Comparison of ENCODE assay signal across 35 cellular contexts in the genomic region with DNA sequence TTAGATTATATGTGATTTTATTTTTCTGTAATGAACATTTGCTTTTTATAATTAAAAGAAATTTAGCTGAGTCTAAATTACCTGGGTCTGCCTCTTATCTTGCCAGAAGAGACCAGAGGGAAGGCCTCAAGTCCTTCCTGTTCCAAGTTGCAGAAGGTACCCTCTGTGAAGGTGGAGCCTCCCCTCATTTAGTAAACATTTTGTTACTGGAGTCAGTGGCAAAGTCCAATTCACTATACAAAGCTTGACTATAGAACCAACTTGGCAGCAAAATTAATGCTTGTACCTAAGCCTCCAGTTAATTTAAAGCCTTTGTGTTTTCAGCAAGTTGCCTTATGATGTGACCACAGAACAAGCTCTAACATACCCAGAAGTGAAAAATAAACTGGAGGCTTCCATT. TPM values are rescaled to one million over a fixed set of nuclear protein-coding genes. Genes with fewer than 3 reads are reported as not detected.
"Had no signal": no experiment of that assay in that cellular context is flagged by ENCODE, and none has a peak within 500 bp of the region (broad histone marks: within the 10 kb centered on the region; RNA-seq: fewer than 3 reads in every experiment).

No MANE protein-coding gene starts in this region.

- DNase-seq: activated CD4-positive, alpha-beta memory T cell treated with anti-CD3 and anti-CD28 coated beads for 36 hours; activated CD4-positive, alpha-beta T cell treated with anti-CD3 and anti-CD28 coated beads, Interleukin-2, amount 10 ng/mL, durations not matched to agents 24 days and 14 days; activated CD8-positive, alpha-beta memory T cell treated with anti-CD3 and anti-CD28 coated beads, Interleukin-2, amount 50 U/mL, for 4 hours; activated gamma-delta T cell treated with Interleukin-2 at 50 U/mL for 16 hours; activated naive CD4-positive, alpha-beta T cell treated with anti-CD3 and anti-CD28 coated beads for 36 hours; activated T-cell treated with anti-CD3 and anti-CD28 coated beads for 4 hours; activated T-cell treated with anti-CD3 and anti-CD28 coated beads, Interleukin-2, amount 50 U/mL, for 4 hours; adrenal gland; body of pancreas; cerebellar nuclear complex; Kasumi-1; KG1; MG63; NCI-H1048; NCI-H1105 treated with DMSO at 0.1 percent for 48 hours; NCI-H1436; NCI-H1694; NCI-H1930; NCI-H2081 treated with DMSO at 0.1 percent for 48 hours; NCI-H226; NCI-H446 treated with DMSO at 0.1 percent for 48 hours; NCI-H524; RPMI8226; SHP77 treated with DMSO at 0.1 percent for 48 hours; SK-N-SH; SW 1271; T-helper 1 cell; T1000; WERI-Rb-1 had no signal

- H3K4me3 Mint-ChIP-seq: activated CD4-positive, alpha-beta memory T cell treated with anti-CD3 and anti-CD28 coated beads for 36 hours; activated CD4-positive, alpha-beta T cell treated with anti-CD3 and anti-CD28 coated beads, Interleukin-2, amount 10 ng/mL, durations not matched to agents 24 days and 14 days; activated naive CD4-positive, alpha-beta T cell treated with anti-CD3 and anti-CD28 coated beads for 36 hours; activated T-cell treated with anti-CD3 and anti-CD28 coated beads, Interleukin-2, amount 50 U/mL, for 4 hours; activated T-helper 1 cell treated with anti-CD3 and anti-CD28 coated beads, Interleukin-12 subunit alpha, Interleukin-12 subunit beta, Interleukin-2, Interleukin-4 antibody, amounts not matched to agents 30 ng/mL and 10 ng/mL and 1 ng/mL, durations not matched to agents 14 hours and 24 hours and 36 hours had no signal

- H3K36me3 ChIP-seq: adrenal gland, breast epithelium, MG63, SJSA1 had no signal

- H3K4me2 ChIP-seq: SK-N-SH had no signal

- H3K9me3 Mint-ChIP-seq: activated CD4-positive, alpha-beta memory T cell treated with anti-CD3 and anti-CD28 coated beads for 36 hours; activated CD4-positive, alpha-beta T cell treated with anti-CD3 and anti-CD28 coated beads, Interleukin-2, amount 10 ng/mL, durations not matched to agents 24 days and 14 days; activated naive CD4-positive, alpha-beta T cell treated with anti-CD3 and anti-CD28 coated beads for 36 hours; activated naive CD4-positive, alpha-beta T cell treated with anti-CD3 and anti-CD28 coated beads, Interleukin-2, amount 50 U/mL, for 72 hours; activated T-cell treated with anti-CD3 and anti-CD28 coated beads, Interleukin-2, amount 50 U/mL, for 4 hours; activated T-helper 1 cell treated with anti-CD3 and anti-CD28 coated beads, Interleukin-12 subunit alpha, Interleukin-12 subunit beta, Interleukin-2, Interleukin-4 antibody, amounts not matched to agents 30 ng/mL and 10 ng/mL and 1 ng/mL, durations not matched to agents 14 hours and 24 hours and 36 hours had no signal

- H3K27me3 Mint-ChIP-seq: activated CD4-positive, alpha-beta memory T cell treated with anti-CD3 and anti-CD28 coated beads for 36 hours; activated CD4-positive, alpha-beta T cell treated with anti-CD3 and anti-CD28 coated beads, Interleukin-2, amount 10 ng/mL, durations not matched to agents 24 days and 14 days had no signal

- H3K27ac Mint-ChIP-seq: activated CD4-positive, alpha-beta memory T cell treated with anti-CD3 and anti-CD28 coated beads for 36 hours; activated CD4-positive, alpha-beta T cell treated with anti-CD3 and anti-CD28 coated beads, Interleukin-2, amount 10 ng/mL, durations not matched to agents 24 days and 14 days; activated naive CD4-positive, alpha-beta T cell treated with anti-CD3 and anti-CD28 coated beads for 36 hours; activated T-helper 1 cell treated with anti-CD3 and anti-CD28 coated beads, Interleukin-12 subunit alpha, Interleukin-12 subunit beta, Interleukin-2, Interleukin-4 antibody, amounts not matched to agents 30 ng/mL and 10 ng/mL and 1 ng/mL, durations not matched to agents 14 hours and 24 hours and 36 hours had no signal

- ATAC-seq: activated naive CD4-positive, alpha-beta T cell treated with anti-CD3 and anti-CD28 coated beads, Interleukin-2, amount 50 U/mL, for 72 hours; activated T-cell treated with anti-CD3 and anti-CD28 coated beads, Interleukin-2, amount 50 U/mL, for 4 hours; body of pancreas; Panc1 had no signal

- H3K9me2 ChIP-seq: SK-N-SH had no signal

- H3K9me3 ChIP-seq: adrenal gland, body of pancreas, breast epithelium, MG63, SJSA1, SK-N-SH had no signal

- H3K27me3 ChIP-seq: adrenal gland, body of pancreas, breast epithelium, MG63, SJSA1 had no signal

- H3K4me1 ChIP-seq: body of pancreas, breast epithelium, SJSA1 had no signal

- H3K4me1 Mint-ChIP-seq: activated CD4-positive, alpha-beta T cell treated with anti-CD3 and anti-CD28 coated beads, Interleukin-2, amount 10 ng/mL, durations not matched to agents 24 days and 14 days had no signal

- H3K27ac ChIP-seq: adrenal gland, body of pancreas, breast epithelium, SJSA1, WERI-Rb-1 had no signal

- H3K4me3 ChIP-seq: adrenal gland, body of pancreas, breast epithelium, MG63, SJSA1 had no signal

RNA-seq across cellular contexts. Expression of gene F2RL2, which starts 49.9 kb away (rescaled TPM):
- total RNA-seq: activated CD4-positive, alpha-beta memory T cell treated with anti-CD3 and anti-CD28 coated beads for 36 hours; activated CD4-positive, alpha-beta T cell treated with anti-CD3 and anti-CD28 coated beads, Interleukin-2, amount 10 ng/mL, durations not matched to agents 24 days and 14 days; activated naive CD4-positive, alpha-beta T cell treated with anti-CD3 and anti-CD28 coated beads for 36 hours; activated naive CD4-positive, alpha-beta T cell treated with anti-CD3 and anti-CD28 coated beads, Interleukin-2, amount 50 U/mL, for 72 hours; activated T-helper 1 cell treated with anti-CD3 and anti-CD28 coated beads, Interleukin-12 subunit alpha, Interleukin-12 subunit beta, Interleukin-2, Interleukin-4 antibody, amounts not matched to agents 30 ng/mL and 10 ng/mL and 1 ng/mL, durations not matched to agents 14 hours and 24 hours and 36 hours; T-helper 2 cell treated with Interferon-gamma antibody and Interleukin-4, amounts not matched to agents 100 ng/mL and 5 ng/mL, for 36 hours had no signal
